18 cellular contexts compared by ENCODE assay signal in the genomic region with DNA sequence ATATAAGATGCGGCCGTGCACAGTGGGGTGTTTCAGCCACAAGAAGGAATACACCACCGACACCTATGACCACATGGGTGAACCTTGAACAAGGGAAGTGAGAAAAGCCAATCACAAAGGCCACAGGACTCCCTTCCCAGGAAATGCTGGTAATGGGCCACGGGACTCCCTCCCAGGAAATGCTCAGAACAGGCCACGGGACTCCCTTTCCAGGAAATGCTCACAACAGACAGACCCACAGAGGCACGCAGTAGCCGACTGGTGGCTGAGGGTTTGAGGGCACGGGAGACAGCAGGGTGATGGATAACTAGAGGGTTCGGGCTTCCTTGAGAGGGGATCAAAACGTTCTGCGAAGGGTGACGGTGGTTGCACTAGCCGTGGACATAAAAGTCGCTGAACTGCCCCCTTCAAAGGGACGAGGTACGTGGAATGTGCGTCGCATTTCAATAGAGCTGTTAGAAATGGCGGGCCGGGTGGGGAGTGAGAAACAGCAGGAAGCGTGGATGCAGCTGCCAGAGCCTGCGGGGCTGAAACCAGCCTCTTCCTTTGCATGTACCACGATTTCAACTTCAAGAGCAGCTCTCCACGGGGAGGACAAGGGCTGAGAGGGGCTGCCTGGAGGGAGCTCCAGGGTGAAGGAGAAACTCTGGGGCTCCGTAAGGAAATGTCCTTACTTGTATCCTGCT.
DNase-seq lines count a peak whose midpoint lies in the region; ATAC-seq, FAIRE-seq and TF ChIP-seq lines count a peak whose summit lies in the region.
"Had no signal": no experiment of that assay in that cellular context is flagged by ENCODE, and none has a peak within 500 bp of the region (broad histone marks: within the 10 kb centered on the region; RNA-seq: fewer than 3 reads in every experiment).

No MANE protein-coding gene starts in this region.

- H3K4me1 ChIP-seq in neural progenitor cell, result peaks cover 22% of the 10 kb centered on the region
- H3K4me1 ChIP-seq: sigmoid colon had no signal

- no peak overlapping the region for H3K4me2 ChIP-seq in neural progenitor cell

- H3K9ac ChIP-seq in neural progenitor cell, result no peak overlapping the region

- no peak for FAIRE-seq in GM12891 (lab: Jason Lieb, UNC)

- no peaks in the 10 kb centered on the region for H3K79me2 ChIP-seq in neural progenitor cell (ENCODE audit: low read depth)

- H3K36me3 ChIP-seq in neural progenitor cell, result no peaks in the 10 kb centered on the region
- H3K36me3 ChIP-seq: sigmoid colon had no signal

- H3K27ac Mint-ChIP-seq in T-helper 1 cell treated with Interleukin-12 subunit alpha and Interleukin-12 subunit beta and Interleukin-4 antibody, amounts not matched to agents 30 μg/mL and 1 μg/mL, for 36 hours, result peak overlapping the region; percentile 33
- H3K27ac Mint-ChIP-seq in endothelial cell (ENCODE audit: unreplicated experiment), result peak overlapping the region; percentile 36
- peak overlapping the region; percentile 22 for H3K27ac Mint-ChIP-seq in neural progenitor cell

- no peaks in the 10 kb centered on the region for H3K9me3 ChIP-seq in neural progenitor cell (ENCODE audit: low read depth)
- H3K9me3 ChIP-seq: sigmoid colon had no signal

- H3K27me3 ChIP-seq in neural progenitor cell, result no peaks in the 10 kb centered on the region
- H3K27me3 ChIP-seq: sigmoid colon had no signal

- no peak for ATAC-seq in GM19035 (IDR thresholded peaks at IDR 0.05; ENCODE audit: unreplicated experiment)
- ATAC-seq: esophagus mucosa, left colon had no signal

- H3K4me3 Mint-ChIP-seq in T-helper 1 cell treated with Interleukin-12 subunit alpha and Interleukin-12 subunit beta and Interleukin-4 antibody, amounts not matched to agents 30 μg/mL and 1 μg/mL, for 36 hours, result peak overlapping the region; percentile 56
- H3K4me3 Mint-ChIP-seq in endothelial cell (ENCODE audit: unreplicated experiment) (no peak overlapping the region), neural progenitor cell (no peak overlapping the region)
- H3K4me3 Mint-ChIP-seq: nephron had no signal

- no peak for DNase-seq in GM12891 (ENCODE audit: insufficient read length, low spot score)
- no peak for DNase-seq in endothelial cell (ENCODE audit: low spot score)
- DNase-seq in neural progenitor cell (ENCODE audit: low spot score), result no peak
- no peak for DNase-seq in GM19240 (ENCODE audit: insufficient read length, low spot score)
- no peak for DNase-seq in GM03348 (ENCODE audit: low spot score)
- DNase-seq: C1 segment of cervical spinal cord; IMR-90; left colon; NCI-H1105 treated with DMSO at 0.1 percent for 48 hours; stimulated activated CD4-positive, alpha-beta T cell treated with anti-CD3 and anti-CD28 coated beads, Interleukin-4, amount 100 ng/mL, for 24 hours; trophoblast cell had no signal

- H2AFZ ChIP-seq in neural progenitor cell (replicated peaks), result no peak overlapping the region

- H3K27me3 Mint-ChIP-seq in T-helper 1 cell treated with Interleukin-12 subunit alpha and Interleukin-12 subunit beta and Interleukin-4 antibody, amounts not matched to agents 30 μg/mL and 1 μg/mL, for 36 hours (ENCODE audit: low read depth), result no peaks in the 10 kb centered on the region
- H3K27me3 Mint-ChIP-seq in endothelial cell (ENCODE audit: unreplicated experiment) (peaks cover 22% of the 10 kb centered on the region), neural progenitor cell (ENCODE audit: insufficient read depth, low read depth) (peaks cover 9% of the 10 kb centered on the region)

- H3F3A ChIP-seq in neural progenitor cell (ENCODE audit: low read depth), result peaks cover 11% of the 10 kb centered on the region

- TF ChIP-seq POLR2A in GM12891 (IDR thresholded peaks at IDR 0.05; ENCODE audit: low read depth, low read length), result no peak

- no peak overlapping the region for H3K4me3 ChIP-seq in neural progenitor cell
- H3K4me3 ChIP-seq: coronary artery, sigmoid colon, SK-N-MC had no signal

- H3K4me1 Mint-ChIP-seq in T-helper 1 cell treated with Interleukin-12 subunit alpha and Interleukin-12 subunit beta and Interleukin-4 antibody, amounts not matched to agents 30 μg/mL and 1 μg/mL, for 36 hours (ENCODE audit: low read depth), result peaks cover 35% of the 10 kb centered on the region
- H3K4me1 Mint-ChIP-seq in endothelial cell (ENCODE audit: unreplicated experiment) (peaks cover 21% of the 10 kb centered on the region), neural progenitor cell (peaks cover 25% of the 10 kb centered on the region)

- peaks cover 5% of the 10 kb centered on the region for H4K20me1 ChIP-seq in neural progenitor cell (ENCODE audit: low read depth)

- TF ChIP-seq CTCF in endothelial cell (IDR thresholded peaks at IDR 0.05; ENCODE audit: unreplicated experiment), result no peak
- TF ChIP-seq CTCF in neural progenitor cell (IDR thresholded peaks at IDR 0.05), result no peak

- H3K9me3 Mint-ChIP-seq in T-helper 1 cell treated with Interleukin-12 subunit alpha and Interleukin-12 subunit beta and Interleukin-4 antibody, amounts not matched to agents 30 μg/mL and 1 μg/mL, for 36 hours, result no peaks in the 10 kb centered on the region
- H3K9me3 Mint-ChIP-seq in endothelial cell (ENCODE audit: unreplicated experiment), result no peaks in the 10 kb centered on the region
- peaks cover under 1% of the 10 kb centered on the region for H3K9me3 Mint-ChIP-seq in neural progenitor cell
- H3K9me3 Mint-ChIP-seq: nephron had no signal

- H3K27ac ChIP-seq in neural progenitor cell, result no peak overlapping the region
- H3K27ac ChIP-seq: coronary artery, sigmoid colon, SK-N-MC had no signal

- H3K36me3 Mint-ChIP-seq in T-helper 1 cell treated with Interleukin-12 subunit alpha and Interleukin-12 subunit beta and Interleukin-4 antibody, amounts not matched to agents 30 μg/mL and 1 μg/mL, for 36 hours (ENCODE audit: low read depth), result peaks cover 1% of the 10 kb centered on the region
- peaks cover 8% of the 10 kb centered on the region for H3K36me3 Mint-ChIP-seq in endothelial cell (ENCODE audit: low read depth, unreplicated experiment)
- no peaks in the 10 kb centered on the region for H3K36me3 Mint-ChIP-seq in neural progenitor cell

TF ChIP-seq in GM12891, 5 proteins besides CTCF, POLR2A, EP300 and RAD21:
- TF ChIP-seq POLR2AphosphoS5 (IDR thresholded peaks at IDR 0.05; ENCODE audit: low read depth, low read length), result no peak
- no peak for TF ChIP-seq PAX5 (IDR thresholded peaks at IDR 0.05; ENCODE audit: insufficient read depth, low read length, severe bottlenecking)
- TF ChIP-seq POU2F2 (IDR thresholded peaks at IDR 0.05; ENCODE audit: low read depth, low read length), result no peak
- TF ChIP-seq TAF1 (IDR thresholded peaks at IDR 0.05; ENCODE audit: low read depth, low read length), result no peak
- TF ChIP-seq SPI1 (IDR thresholded peaks at IDR 0.05; ENCODE audit: low read depth, low read length), result peak; percentile 39; the same call in 1 of the 2 replicates
